Comparison of ENCODE assay signal across 22 cellular contexts in genomic region chr21:45162115-45162514, GRCh38.
DNase-seq lines count a peak whose midpoint lies in the region; ATAC-seq and TF ChIP-seq lines count a peak whose summit lies in the region.
"Had no signal": no experiment of that assay in that cellular context is flagged by ENCODE, and none has a peak within 500 bp of the region (broad histone marks: within the 10 kb centered on the region; RNA-seq: fewer than 3 reads in every experiment).

No MANE protein-coding gene starts in this region.

- no peak overlapping the region for H3K4me3 Mint-ChIP-seq in activated CD8-positive, alpha-beta T cell treated with anti-CD3 and anti-CD28 coated beads, Interleukin-2, amount 10 ng/mL, durations not matched to agents 7 days and 5 days
- no peak overlapping the region for H3K4me3 Mint-ChIP-seq in activated CD8-positive, alpha-beta T cell treated with anti-CD3 and anti-CD28 coated beads for 36 hours
- peak overlapping the region in 1 of 3 experiments; percentile 47 for H3K4me3 Mint-ChIP-seq in nephron
- H3K4me3 Mint-ChIP-seq: CD8-positive, alpha-beta memory T cell had no signal

- no peaks in the 10 kb centered on the region for H3K27me3 Mint-ChIP-seq in activated CD8-positive, alpha-beta T cell treated with anti-CD3 and anti-CD28 coated beads, Interleukin-2, amount 10 ng/mL, durations not matched to agents 7 days and 5 days (ENCODE audit: low read depth)
- H3K27me3 Mint-ChIP-seq in activated CD8-positive, alpha-beta T cell treated with anti-CD3 and anti-CD28 coated beads for 36 hours = no peaks in the 10 kb centered on the region
- peaks cover 4% of the 10 kb centered on the region for H3K27me3 Mint-ChIP-seq in nephron (ENCODE audit: low read depth)
- H3K27me3 Mint-ChIP-seq: CD8-positive, alpha-beta memory T cell had no signal

- H3K4me3 ChIP-seq in coronary artery (no peak overlapping the region), tibial artery (no peak overlapping the region)
- H3K4me3 ChIP-seq: SJSA1 had no signal

- TF ChIP-seq POLR2A in GM18505 (IDR thresholded peaks at IDR 0.05; ENCODE audit: borderline replicate concordance, extremely low read depth, insufficient read depth, insufficient read length) = no peak

- no peaks in the 10 kb centered on the region for H3K9me3 ChIP-seq in tibial artery
- H3K9me3 ChIP-seq: SJSA1 had no signal

- H3K4me1 Mint-ChIP-seq in activated CD8-positive, alpha-beta T cell treated with anti-CD3 and anti-CD28 coated beads, Interleukin-2, amount 10 ng/mL, durations not matched to agents 7 days and 5 days (ENCODE audit: low read depth) = no peaks in the 10 kb centered on the region
- no peaks in the 10 kb centered on the region for H3K4me1 Mint-ChIP-seq in activated CD8-positive, alpha-beta T cell treated with anti-CD3 and anti-CD28 coated beads for 36 hours (ENCODE audit: low read depth)
- H3K4me1 Mint-ChIP-seq in nephron = peaks cover 84% of the 10 kb centered on the region

- intact Hi-C loops in activated CD8-positive, alpha-beta T cell treated with anti-CD3 and anti-CD28 coated beads for 36 hours (cut with micrococcal nuclease) = no loop called here
- intact Hi-C loops in tibial artery (cut with DNase I; ENCODE audit: low total_unique reads) = loop anchor here (10.0 kb wide), 2 partner anchors 73 to 113 kb away; no protein-coding TSS in a partner anchor

- CTCF ChIA-PET in activated CD8-positive, alpha-beta T cell treated with anti-CD3 and anti-CD28 coated beads, Interleukin-2, amount 10 ng/mL, durations not matched to agents 7 days and 5 days (lab: Charles Lee) = interaction anchor here (1.3 kb wide), 1 partner anchor 22 kb away, joined by 3 read pairs; no protein-coding TSS in a partner anchor
- CTCF ChIA-PET in activated CD8-positive, alpha-beta T cell treated with anti-CD3 and anti-CD28 coated beads for 36 hours (lab: Charles Lee) = interaction anchor here (1.7 to 1.9 kb wide), 2 partner anchors 9 to 25 kb away, joined by 5 to 7 read pairs; no protein-coding TSS in a partner anchor

- POLR2A ChIA-PET in activated CD8-positive, alpha-beta T cell treated with anti-CD3 and anti-CD28 coated beads, Interleukin-2, amount 10 ng/mL, durations not matched to agents 7 days and 5 days (lab: Charles Lee) = no interaction called here
- POLR2A ChIA-PET in activated CD8-positive, alpha-beta T cell treated with anti-CD3 and anti-CD28 coated beads for 36 hours (lab: Charles Lee) = no interaction called here

- H3K36me3 Mint-ChIP-seq in activated CD8-positive, alpha-beta T cell treated with anti-CD3 and anti-CD28 coated beads, Interleukin-2, amount 10 ng/mL, durations not matched to agents 7 days and 5 days (ENCODE audit: low read depth) = no peaks in the 10 kb centered on the region
- no peaks in the 10 kb centered on the region for H3K36me3 Mint-ChIP-seq in activated CD8-positive, alpha-beta T cell treated with anti-CD3 and anti-CD28 coated beads for 36 hours (ENCODE audit: low read depth)
- H3K36me3 Mint-ChIP-seq in nephron (ENCODE audit: low read depth) = no peaks in the 10 kb centered on the region

- no peaks in the 10 kb centered on the region for H3K27me3 ChIP-seq in tibial artery
- H3K27me3 ChIP-seq: SJSA1 had no signal

- ATAC-seq in activated CD8-positive, alpha-beta T cell treated with anti-CD3 and anti-CD28 coated beads, Interleukin-2, amount 10 ng/mL, durations not matched to agents 7 days and 5 days = no peak
- ATAC-seq in activated CD8-positive, alpha-beta T cell treated with anti-CD3 and anti-CD28 coated beads for 36 hours = no peak
- no peak for ATAC-seq in GM18505 (IDR thresholded peaks at IDR 0.05; ENCODE audit: unreplicated experiment)
- no peak for ATAC-seq in GM18873 (IDR thresholded peaks at IDR 0.05; ENCODE audit: low FRiP score, unreplicated experiment)

- no peaks in the 10 kb centered on the region for H3K9me3 Mint-ChIP-seq in activated CD8-positive, alpha-beta T cell treated with anti-CD3 and anti-CD28 coated beads, Interleukin-2, amount 10 ng/mL, durations not matched to agents 7 days and 5 days (ENCODE audit: insufficient read depth)
- H3K9me3 Mint-ChIP-seq in activated CD8-positive, alpha-beta T cell treated with anti-CD3 and anti-CD28 coated beads for 36 hours = no peaks in the 10 kb centered on the region
- no peaks in the 10 kb centered on the region for H3K9me3 Mint-ChIP-seq in nephron
- H3K9me3 Mint-ChIP-seq: CD8-positive, alpha-beta memory T cell had no signal

- no peak for TF ChIP-seq CTCF in activated CD8-positive, alpha-beta T cell treated with anti-CD3 and anti-CD28 coated beads for 36 hours (IDR thresholded peaks at IDR 0.05)
- TF ChIP-seq CTCF in coronary artery (IDR thresholded peaks at IDR 0.05) (no peak), nephron (IDR thresholded peaks at IDR 0.05; ENCODE audit: unreplicated experiment in 3 of 3) (no peak), tibial artery (IDR thresholded peaks at IDR 0.05) (no peak)

- H3K4me1 ChIP-seq in tibial artery = peaks cover 0 to 89% (median 48%) of the 10 kb centered on the region in 4 donors
- H3K4me1 ChIP-seq: SJSA1 had no signal

- H3K27ac Mint-ChIP-seq in activated CD8-positive, alpha-beta T cell treated with anti-CD3 and anti-CD28 coated beads, Interleukin-2, amount 10 ng/mL, durations not matched to agents 7 days and 5 days = peak overlapping the region; percentile 10
- no peak overlapping the region for H3K27ac Mint-ChIP-seq in activated CD8-positive, alpha-beta T cell treated with anti-CD3 and anti-CD28 coated beads for 36 hours
- peak overlapping the region; percentile 77 to 85 (median 85) for H3K27ac Mint-ChIP-seq in nephron

- H3K27ac ChIP-seq in coronary artery = no peak overlapping the region
- peak overlapping the region; percentile 60 to 67 for H3K27ac ChIP-seq in tibial artery
- H3K27ac ChIP-seq: C4-2B, SJSA1 had no signal

- DNase-seq in activated CD8-positive, alpha-beta T cell treated with anti-CD3 and anti-CD28 coated beads, Interleukin-2, amount 10 ng/mL, durations not matched to agents 7 days and 5 days = no peak
- no peak for DNase-seq in activated CD8-positive, alpha-beta T cell treated with anti-CD3 and anti-CD28 coated beads for 36 hours
- DNase-seq in coronary artery (ENCODE audit: low spot score) = peak; percentile 43
- DNase-seq in tibial artery = no peak
- DNase-seq: Calu3; CD8-positive, alpha-beta memory T cell; DMS53; GDM1; IMR-90; NCI-H1105; NCI-H146; NCI-H2029; NCI-H2171; NCI-H345; NCI-H524; NCI-H774; OCI-M1 had no signal

- peaks cover 11 to 30% (median 19%) of the 10 kb centered on the region in 3 donors for H3K36me3 ChIP-seq in tibial artery
- H3K36me3 ChIP-seq: SJSA1 had no signal

Comparison
In these comparisons a context has a peak if more than half of its experiments do, and no peak if none do; other contexts are left out.
1. H3K27ac ChIP-seq: peak in tibial artery (2 of 2); none in coronary artery (0 of 2).